22 cellular contexts compared by ENCODE assay signal in genomic region chr5:53739111-53739510, GRCh38.
"Had no signal": no experiment of that assay in that cellular context is flagged by ENCODE, and none has a peak within 500 bp of the region (broad histone marks: within the 10 kb centered on the region; RNA-seq: fewer than 3 reads in every experiment).

No MANE protein-coding gene starts in this region.

- H3K4me3 ChIP-seq: coronary artery, esophagus muscularis mucosa, left ventricle myocardium inferior, lower lobe of right lung, sigmoid colon, skin epidermis, testis, tibial nerve had no signal

- H3K36me3 ChIP-seq: esophagus muscularis mucosa, left ventricle myocardium inferior, lower lobe of right lung, neutrophil, sigmoid colon, tibial nerve had no signal

- H3K27me3 ChIP-seq: esophagus muscularis mucosa, neutrophil, sigmoid colon, testis, tibial nerve had no signal

- H3K9me3 ChIP-seq: lower lobe of right lung, neutrophil, testis had no signal

- H3K4me1 Mint-ChIP-seq: immature natural killer cell; nephron; stimulated activated naive CD8-positive, alpha-beta T cell treated with anti-CD3 and anti-CD28 coated beads, Interleukin-15, amount 100 ng/mL, for 72 hours had no signal

- H3K4me1 ChIP-seq: esophagus muscularis mucosa, left ventricle myocardium inferior, lower lobe of right lung, sigmoid colon, testis, tibial nerve had no signal

- H3K36me3 Mint-ChIP-seq: stimulated activated naive B cell treated with anti-CD40 and anti-IgM and Interleukin-4, amounts not matched to agents 10 μg/mL and 1 μg/mL and 100 μg/mL, for 72 hours had no signal

- H3K4me3 Mint-ChIP-seq: immature natural killer cell; naive B cell; nephron; stimulated activated naive B cell treated with anti-CD40 and anti-IgM and Interleukin-4, amounts not matched to agents 10 μg/mL and 1 μg/mL and 100 μg/mL, for 72 hours; stimulated activated naive CD8-positive, alpha-beta T cell treated with anti-CD3 and anti-CD28 coated beads, Interleukin-15, amount 100 ng/mL, for 72 hours had no signal

- DNase-seq: effector CD4-positive, alpha-beta T cell; foreskin fibroblast; immature natural killer cell; kidney; left cardiac atrium; left ventricle myocardium inferior; lower lobe of right lung; mesenchymal stem cell; naive B cell; posterior cingulate gyrus; sigmoid colon; stimulated activated CD4-positive, alpha-beta T cell treated with anti-CD3 and anti-CD28 coated beads, Interleukin-2, amount 100 ng/mL, for 24 hours; stimulated activated CD4-positive, alpha-beta T cell treated with anti-CD3 and anti-CD28 coated beads, Interleukin-4, amount 100 ng/mL, for 4 hours; stimulated activated naive B cell treated with anti-CD40 and anti-IgM and Interleukin-4, amounts not matched to agents 10 μg/mL and 1 μg/mL and 100 μg/mL, for 72 hours; stimulated activated naive CD8-positive, alpha-beta T cell treated with anti-CD3 and anti-CD28 coated beads, Interleukin-15, amount 100 ng/mL, for 72 hours; testis had no signal

- H3K27ac ChIP-seq: coronary artery, esophagus muscularis mucosa, left ventricle myocardium inferior, lower lobe of right lung, neutrophil, sigmoid colon, skin epidermis, testis, tibial nerve had no signal

- H3K27ac Mint-ChIP-seq: immature natural killer cell; naive B cell; nephron; stimulated activated naive B cell treated with anti-CD40 and anti-IgM and Interleukin-4, amounts not matched to agents 10 μg/mL and 1 μg/mL and 100 μg/mL, for 72 hours; stimulated activated naive CD8-positive, alpha-beta T cell treated with anti-CD3 and anti-CD28 coated beads, Interleukin-15, amount 100 ng/mL, for 72 hours had no signal

- ATAC-seq: left cardiac atrium; lower lobe of right lung; stimulated activated naive B cell treated with anti-CD40 and anti-IgM and Interleukin-4, amounts not matched to agents 10 μg/mL and 1 μg/mL and 100 μg/mL, for 72 hours; stimulated activated naive CD8-positive, alpha-beta T cell treated with anti-CD3 and anti-CD28 coated beads, Interleukin-15, amount 100 ng/mL, for 72 hours had no signal
